ENCODE assay signal across 8 cellular contexts in the genomic region with DNA sequence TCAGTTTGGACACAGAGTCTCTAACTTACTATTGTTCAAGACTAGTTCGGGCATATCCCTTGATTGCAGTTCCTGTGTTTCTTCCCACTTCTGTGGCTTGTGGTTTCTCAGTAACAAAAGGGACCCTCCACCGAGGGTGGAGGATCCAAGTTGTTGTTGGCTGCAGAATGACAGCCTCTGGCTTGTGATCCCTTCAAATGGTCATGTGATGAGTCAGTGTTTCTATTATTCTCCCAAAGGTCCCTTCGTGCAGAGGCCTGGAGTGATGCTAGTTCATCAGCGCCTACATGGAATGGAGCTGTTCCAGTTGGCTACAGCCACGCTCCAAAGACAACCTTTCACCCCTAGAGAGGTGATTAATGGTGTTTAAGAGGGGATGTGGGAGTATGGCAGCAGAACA. TPM values are rescaled to one million over a fixed set of nuclear protein-coding genes. Genes with fewer than 3 reads are reported as not detected.
DNase-seq lines count a peak whose midpoint lies in the region; ATAC-seq, FAIRE-seq and TF ChIP-seq lines count a peak whose summit lies in the region.

No MANE protein-coding gene starts in this region.

- FAIRE-seq in H54 (lab: Jason Lieb, UNC): no peak

- ATAC-seq in GM21447 (IDR thresholded peaks at IDR 0.05; ENCODE audit: unreplicated experiment) (no peak), lower lobe of right lung (no peak)

- TF ChIP-seq CTCF in lower lobe of right lung (IDR thresholded peaks at IDR 0.05) (no peak), GM20000 (IDR thresholded peaks at IDR 0.05; ENCODE audit: extremely low read depth, missing control alignments) (no peak)

- DNase-seq in H54 (ENCODE audit: insufficient read length, low spot score): peak; percentile 63
- peak; percentile 75 for DNase-seq in T1000 (lab: John Stamatoyannopoulos, UW)
- DNase-seq in globus pallidus (ENCODE audit: low spot score): peak; percentile 58
- DNase-seq in NCI-H146 (lab: John Stamatoyannopoulos, UW): no peak
- DNase-seq in lower lobe of right lung: no peak
- DNase-seq in GM20000 (ENCODE audit: low spot score): no peak

- H3K4me3 ChIP-seq in skeletal muscle satellite cell (ENCODE audit: low read length) (peak overlapping the region; percentile 28), lower lobe of right lung (no peak overlapping the region)

- H3K27ac ChIP-seq in lower lobe of right lung: no peak overlapping the region

- intact Hi-C loops in lower lobe of right lung (cut with DNase I): no loop called here

- H3K36me3 ChIP-seq in skeletal muscle satellite cell (ENCODE audit: insufficient read depth, low read length) (peaks cover 43% of the 10 kb centered on the region), lower lobe of right lung (peaks cover 46% of the 10 kb centered on the region)

- H3K9me3 ChIP-seq in skeletal muscle satellite cell (replicated peaks; ENCODE audit: low read length) (no peaks in the 10 kb centered on the region), lower lobe of right lung (no peaks in the 10 kb centered on the region)

- peak overlapping the region; percentile 57 for H3K4me2 ChIP-seq in skeletal muscle satellite cell (ENCODE audit: low read length)

- H3K4me1 ChIP-seq in skeletal muscle satellite cell (ENCODE audit: control insufficient read depth, insufficient read depth, low read length): peaks cover 47% of the 10 kb centered on the region
- H3K4me1 ChIP-seq in lower lobe of right lung: peaks cover 44% of the 10 kb centered on the region

- no peak for TF ChIP-seq POLR2A in H54 (IDR thresholded peaks at IDR 0.05; ENCODE audit: low read depth, low read length)

- peak overlapping the region; percentile 37 for H3K9ac ChIP-seq in skeletal muscle satellite cell (ENCODE audit: low read depth, low read length)

- peaks cover 6% of the 10 kb centered on the region for H3K27me3 ChIP-seq in skeletal muscle satellite cell (ENCODE audit: control insufficient read depth, insufficient read depth, low read length)
- H3K27me3 ChIP-seq in lower lobe of right lung (ENCODE audit: low read depth): peaks cover 24% of the 10 kb centered on the region

RNA-seq across cellular contexts. Expression of a gene that starts 2.6 kb away (rescaled TPM):
- 1.1 and 1.8 TPM in 2 replicates for total RNA-seq in skeletal muscle satellite cell (2012; rRNA removed)
- total RNA-seq in lower lobe of right lung: 1.2 TPM

RNA-seq across cellular contexts. Expression of a gene that starts 35.2 kb away (rescaled TPM):
- 176 and 187 TPM in 2 replicates for total RNA-seq in skeletal muscle satellite cell (2012; rRNA removed)
- 122 TPM for total RNA-seq in lower lobe of right lung

RNA-seq across cellular contexts. Expression of a gene that starts 35.3 kb away (rescaled TPM):
- 19.4 and 22.8 TPM in 2 replicates for total RNA-seq in skeletal muscle satellite cell (2012; rRNA removed)
- total RNA-seq in lower lobe of right lung: 35.0 TPM

RNA-seq across cellular contexts. Expression of a gene that starts 56.8 kb away (rescaled TPM):
- total RNA-seq in skeletal muscle satellite cell (2012; rRNA removed): not detected in 2 replicates
- total RNA-seq in lower lobe of right lung: 0.32 TPM

Comparison
In these comparisons a context has a peak if more than half of its experiments do, and no peak if none do; other contexts are left out.
1. DNase-seq: peak in H54 (single experiment), T1000 (single experiment) and globus pallidus (single experiment); none in NCI-H146 (single experiment), lower lobe of right lung (single experiment) and GM20000 (single experiment).